Comparison of ENCODE assay signal across 11 cellular contexts in genomic region chr5:174503461-174504265, GRCh38.
DNase-seq lines count a peak whose midpoint lies in the region; ATAC-seq, FAIRE-seq and TF ChIP-seq lines count a peak whose summit lies in the region.
"Had no signal": no experiment of that assay in that cellular context is flagged by ENCODE, and none has a peak within 500 bp of the region (broad histone marks: within the 10 kb centered on the region; RNA-seq: fewer than 3 reads in every experiment).

No MANE protein-coding gene starts in this region.

- H3K27me3 ChIP-seq in BE2C: no peaks in the 10 kb centered on the region
- 0 out of 5 replicates have a peak, but pooled peaks cover 0 to 3% of the 10 kb centered on the region in 2 experiments for H3K27me3 ChIP-seq in K562 (ENCODE audit: control insufficient read depth in 2 of 2, insufficient read depth in 2 of 2, low read length in 2 of 2)

- H3K9me3 ChIP-seq in BE2C: no peaks in the 10 kb centered on the region; the same call in 1 of the 2 replicates
- H3K9me3 ChIP-seq in K562 (replicated peaks; ENCODE audit: control insufficient read depth, insufficient read depth, low read depth, low read length): no peaks in the 10 kb centered on the region

- no peak for TF ChIP-seq EP300 in K562 (IDR thresholded peaks at IDR 0.05; ENCODE audit: low read length)

- BruUV-seq in K562 (replicated peaks; lab: Mats Ljungman, UMichigan): no TSS peak

- no peak for TF ChIP-seq RAD21 in K562 (CRISPR knock-in tag; conservative IDR thresholded peaks at IDR 0.05 in 1 of 2, IDR thresholded peaks at IDR 0.05 in 1 of 2)

- no peaks in the 10 kb centered on the region for H4K20me1 ChIP-seq in K562 (replicated peaks; ENCODE audit: control insufficient read depth, insufficient read depth, low read length)

- H3K9me1 ChIP-seq in K562 (ENCODE audit: control insufficient read depth, insufficient read depth, low read length): no peaks in the 10 kb centered on the region

- intact Hi-C loops in K562 (cut with micrococcal nuclease): no loop called here

- DNase-seq in BE2C (no peak), NCI-H1048 (lab: John Stamatoyannopoulos, UW) (peak; percentile 84), K562 (ENCODE audit: extremely low read depth in 1 of 4, low spot score in 3 of 4) (no peak), mucosa of gallbladder (ENCODE audit: low spot score) (peak; percentile 51), germinal center (ENCODE audit: low spot score) (no peak), iPS-NIHi11 (ENCODE audit: low spot score) (no peak)
- DNase-seq: activated naive CD8-positive, alpha-beta T cell treated with anti-CD3 and anti-CD28 coated beads, Interleukin-2, amount 50 U/mL, for 24 hours; DND-41; left ventricle myocardium superior had no signal

- no peak for ATAC-seq in K562
- no peak for ATAC-seq in GM18909 (IDR thresholded peaks at IDR 0.05; ENCODE audit: poor library complexity, unreplicated experiment)
- no peak for ATAC-seq in HG03354 (IDR thresholded peaks at IDR 0.05; ENCODE audit: poor library complexity, severe bottlenecking, unreplicated experiment)
- ATAC-seq: activated naive CD8-positive, alpha-beta T cell treated with anti-CD3 and anti-CD28 coated beads, Interleukin-2, amount 50 U/mL, for 24 hours; left ventricle myocardium superior had no signal

- no peaks in the 10 kb centered on the region for H3K79me2 ChIP-seq in K562 (ENCODE audit: control insufficient read depth, insufficient read depth, low read length)

- no peak overlapping the region for H3K27ac ChIP-seq in K562 (ENCODE audit: extremely low read depth, low read depth, low read length)

- H3K4me3 ChIP-seq in BE2C (ENCODE audit: low read depth, low read length) (peak overlapping the region; percentile 41), K562 (no peak overlapping the region)

- no peak for TF ChIP-seq POLR2A in K562 (conservative IDR thresholded peaks at IDR 0.05)

- CTCF ChIA-PET in K562 (lab: Yijun Ruan, JAX; ENCODE audit: low intra/inter-chr PET ratio): no interaction called here

- no peak for FAIRE-seq in K562 (lab: Jason Lieb, UNC)

- WGBS in K562 (ENCODE audit: insufficient coverage, low coverage, missing lambda C conversion rate): under 1% methylated on average over 17 of the region's 17 CpGs

- in situ Hi-C loops in K562 (cut with MboI): no loop called here

- H3K36me3 ChIP-seq in BE2C: no peaks in the 10 kb centered on the region
- H3K36me3 ChIP-seq in K562 (ENCODE audit: control insufficient read depth, insufficient read depth, low read length): no peaks in the 10 kb centered on the region

- no peak overlapping the region for H3K4me2 ChIP-seq in K562 (ENCODE audit: insufficient read depth, low read length)

- no peak overlapping the region for H3K9ac ChIP-seq in K562 (ENCODE audit: insufficient read depth in 1 of 2, low read depth in 2 of 2, low read length in 2 of 2)

- no peak overlapping the region for H2AFZ ChIP-seq in K562 (ENCODE audit: low read depth, low read length)

- POLR2A ChIA-PET in K562 (lab: Yijun Ruan, JAX): interaction anchor here (0.6 to 1.1 kb wide), 2 partner anchors 11 to 95 kb away, joined by 3 read pairs; no protein-coding TSS in a partner anchor

- no peak for TF ChIP-seq CTCF in BE2C (IDR thresholded peaks at IDR 0.05; ENCODE audit: low read depth, low read length)
- no peak for TF ChIP-seq CTCF in K562 (IDR thresholded peaks at IDR 0.05 in 2 of 3, conservative IDR thresholded peaks at IDR 0.05 in 1 of 3; ENCODE audit: insufficient read depth in 2 of 3, low read depth in 1 of 3, low read length in 3 of 3)

- H3K4me1 ChIP-seq in BE2C (no peaks in the 10 kb centered on the region), K562 (replicated peaks in 1 of 2; ENCODE audit: control insufficient read depth in 2 of 2, insufficient read depth in 2 of 2, low read length in 2 of 2) (no peaks in the 10 kb centered on the region; a peak in 1 of 5 replicates)

TF ChIP-seq in K562, 482 proteins besides CTCF, POLR2A, EP300 and RAD21:
- peak; percentile 60; the same call in 1 of the 2 replicates for TF ChIP-seq ZKSCAN8 (CRISPR knock-in tag; IDR thresholded peaks at IDR 0.05)
- TF ChIP-seq CEBPG (CRISPR knock-in tag; IDR thresholded peaks at IDR 0.05): no peak
- TF ChIP-seq CEBPG (tag; conservative IDR thresholded peaks at IDR 0.05 in 1 of 2, IDR thresholded peaks at IDR 0.05 in 1 of 2): peak in 1 of 2 experiments; percentile 53; a peak in 2 of 4 replicates
- no peak for TF ChIP-seq ZNF639 (CRISPR knock-in tag; conservative IDR thresholded peaks at IDR 0.05 in 1 of 2, IDR thresholded peaks at IDR 0.05 in 1 of 2)
- TF ChIP-seq ILF3 (IDR thresholded peaks at IDR 0.05; ENCODE audit: borderline replicate concordance): no peak
- TF ChIP-seq CEBPB (tag; IDR thresholded peaks at IDR 0.05): peak; percentile 55
TF ChIP-seq in K562: peak in this region for 3.

Comparison
In these comparisons a context has a peak if more than half of its experiments do, and no peak if none do; other contexts are left out.
1. DNase-seq: peak in NCI-H1048 (single experiment) and mucosa of gallbladder (single experiment); none in BE2C (single experiment), K562 (0 of 4), germinal center (single experiment) and iPS-NIHi11 (single experiment).